ENCODE assay signal across 9 cellular contexts in the genomic region with DNA sequence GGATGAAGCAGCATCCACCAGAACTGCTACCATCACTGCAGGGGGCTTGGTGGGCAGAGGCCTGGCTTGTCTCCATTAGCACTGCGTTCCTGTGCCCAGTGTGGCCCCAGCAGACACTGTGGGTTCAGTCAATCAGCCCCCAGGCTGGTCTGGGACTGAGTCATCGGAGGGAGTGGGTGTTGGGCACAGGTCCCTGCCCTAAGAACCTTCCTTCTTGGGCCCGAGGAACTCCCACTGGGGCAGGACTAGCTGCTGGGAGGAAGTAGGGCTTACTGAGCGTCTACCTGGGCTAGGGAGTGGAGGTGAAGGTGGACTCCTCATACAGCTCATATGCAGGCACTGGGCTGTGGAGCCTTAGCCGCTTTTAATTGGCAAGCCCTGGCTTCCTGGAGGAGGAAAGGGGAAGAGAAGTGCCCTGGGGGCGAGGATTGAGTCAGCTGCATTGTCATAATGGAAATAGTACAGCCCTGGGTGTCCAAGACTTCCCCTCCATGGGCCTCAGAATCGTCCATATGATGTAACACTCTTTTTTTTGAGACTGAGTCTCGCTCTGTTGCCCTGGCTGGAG. TPM values are rescaled to one million over a fixed set of nuclear protein-coding genes. Genes with fewer than 3 reads are reported as not detected.
DNase-seq lines count a peak whose midpoint lies in the region; ATAC-seq and TF ChIP-seq lines count a peak whose summit lies in the region.
"Had no signal": no experiment of that assay in that cellular context is flagged by ENCODE, and none has a peak within 500 bp of the region (broad histone marks: within the 10 kb centered on the region; RNA-seq: fewer than 3 reads in every experiment).

No MANE protein-coding gene starts in this region.

- no peak for TF ChIP-seq CTCF in progenitor cell of endocrine pancreas (IDR thresholded peaks at IDR 0.05; ENCODE audit: unreplicated experiment)

- POLR2A ChIA-PET in T-cell (lab: Charles Lee) = interaction anchor here (0.8 to 1.3 kb wide), 2 partner anchors 9 kb away, joined by 3 to 7 read pairs; no protein-coding TSS in a partner anchor

- peak; percentile 33 for TF ChIP-seq POLR2A in GM15510 (IDR thresholded peaks at IDR 0.05; ENCODE audit: borderline replicate concordance, extremely low read depth, insufficient read length)

- H3K9me3 Mint-ChIP-seq in T-cell (no peaks in the 10 kb centered on the region), progenitor cell of endocrine pancreas (ENCODE audit: low read depth) (no peaks in the 10 kb centered on the region)

- H3K36me3 Mint-ChIP-seq in T-cell = peaks cover 15% of the 10 kb centered on the region
- H3K36me3 Mint-ChIP-seq in progenitor cell of endocrine pancreas (ENCODE audit: insufficient read depth) = peaks cover 1% of the 10 kb centered on the region

- H3K27me3 Mint-ChIP-seq in T-cell (no peaks in the 10 kb centered on the region), progenitor cell of endocrine pancreas (peaks cover 36% of the 10 kb centered on the region)

- peak overlapping the region; percentile 72 to 82 (median 77) for H3K4me3 Mint-ChIP-seq in T-cell
- peak overlapping the region; percentile 53 for H3K4me3 Mint-ChIP-seq in progenitor cell of endocrine pancreas (ENCODE audit: low read depth)

- DNase-seq in T-cell = peak in 4 of 34 experiments; percentile 2 to 41 (median 21)
- DNase-seq in dermis blood vessel endothelial cell = peak; percentile 67
- no peak for DNase-seq in progenitor cell of endocrine pancreas (ENCODE audit: low spot score, unreplicated experiment)
- no peak for DNase-seq in NCI-H2029 (lab: John Stamatoyannopoulos, UW)
- DNase-seq in NCI-H1436 treated with DMSO at 0.1 percent for 48 hours (lab: John Stamatoyannopoulos, UW) = no peak

- H3K27ac Mint-ChIP-seq in T-cell (peak overlapping the region; percentile 92), progenitor cell of endocrine pancreas (no peak overlapping the region)

- CTCF ChIA-PET in T-cell (lab: Charles Lee) = interaction anchor here in 1 of 2 donors (0.6 kb wide), 1 partner anchor 25 kb away, joined by 3 read pairs; no protein-coding TSS in a partner anchor

- H3K4me1 Mint-ChIP-seq in T-cell = peaks cover 83 to 89% (median 86%) of the 10 kb centered on the region in 3 donors
- H3K4me1 Mint-ChIP-seq in progenitor cell of endocrine pancreas (ENCODE audit: low read depth) = peaks cover 9% of the 10 kb centered on the region

- ATAC-seq in HG02885 (IDR thresholded peaks at IDR 0.05; ENCODE audit: poor library complexity, unreplicated experiment) (peak; percentile 42), T-cell (replicated peaks in 1 of 4) (no peak), GM18873 (IDR thresholded peaks at IDR 0.05; ENCODE audit: low FRiP score, unreplicated experiment) (no peak)

RNA-seq across cellular contexts. Expression of a gene that starts 1.4 kb away (rescaled TPM):
- total RNA-seq in T-cell = 10 to 100 TPM; 63.4 to 78.1 (median 73.4) TPM
- 20.6 and 25.0 TPM in 2 replicates for total RNA-seq in dermis blood vessel endothelial cell
- total RNA-seq in progenitor cell of endocrine pancreas = 6.1 and 6.7 TPM in 2 replicates

RNA-seq across cellular contexts. Expression of a gene that starts 5.2 kb away (rescaled TPM):
- total RNA-seq in T-cell = 10 to 100 TPM; 49.8 to 99.9 (median 88.3) TPM
- total RNA-seq in dermis blood vessel endothelial cell = 144 and 147 TPM in 2 replicates
- total RNA-seq in progenitor cell of endocrine pancreas = 27.6 and 31.5 TPM in 2 replicates

RNA-seq across cellular contexts. Expression of a gene that starts 18.7 kb away (rescaled TPM):
- total RNA-seq in T-cell (1 to 10 TPM in 3 of 5 donors, under 1 TPM in 1, not detected in 1; 0.54 to 2.9 (median 2.1) TPM), dermis blood vessel endothelial cell (under 0.01 TPM in 1 of 2 replicates, not detected in the other), progenitor cell of endocrine pancreas (not detected in 2 replicates)
- total RNA-seq: glomerular endothelial cell had no signal

RNA-seq across cellular contexts. Expression of a gene that starts 34.3 kb away (rescaled TPM):
- 100 to 1,000 TPM; 119 to 159 (median 154) TPM for total RNA-seq in T-cell
- 81.3 and 111 TPM in 2 replicates for total RNA-seq in dermis blood vessel endothelial cell
- total RNA-seq in progenitor cell of endocrine pancreas = 89.3 and 93.1 TPM in 2 replicates

RNA-seq across cellular contexts. Expression of a gene that starts 43.5 kb away (rescaled TPM):
- 10 to 100 TPM; 36.7 to 42.5 (median 37.5) TPM for total RNA-seq in T-cell
- 22.3 and 22.9 TPM in 2 replicates for total RNA-seq in dermis blood vessel endothelial cell
- 52.5 and 53.6 TPM in 2 replicates for total RNA-seq in progenitor cell of endocrine pancreas
